ENCODE assay signal across 12 cellular contexts in genomic region chrX:136063340-136064079, GRCh38.
A peak's percentile ranks its signal among the peaks of the same experiment; 100 is the strongest.
DNase-seq lines count a peak whose midpoint lies in the region; ATAC-seq, FAIRE-seq and TF ChIP-seq lines count a peak whose summit lies in the region.
"Had no signal": no experiment of that assay in that cellular context is flagged by ENCODE, and none has a peak within 500 bp of the region (broad histone marks: within the 10 kb centered on the region; RNA-seq: fewer than 3 reads in every experiment).

No MANE protein-coding gene starts in this region.

- ATAC-seq in lower lobe of right lung (peak; percentile 43 to 61), upper lobe of left lung (ENCODE audit: low FRiP score in 2 of 2) (peak; percentile 30 to 74), GM18502 (IDR thresholded peaks at IDR 0.05; ENCODE audit: poor library complexity, unreplicated experiment) (no peak)
- ATAC-seq: left lobe of liver had no signal

- H3K4me3 ChIP-seq in bronchial epithelial cell (ENCODE audit: low read depth, low read length) (no peak overlapping the region), lower lobe of right lung (no peak overlapping the region), upper lobe of left lung (no peak overlapping the region)

- H3K27me3 ChIP-seq in bronchial epithelial cell (ENCODE audit: control insufficient read depth, insufficient read depth, low read length) (no peaks in the 10 kb centered on the region), lower lobe of right lung (ENCODE audit: low read depth) (no peaks in the 10 kb centered on the region), upper lobe of left lung (no peaks in the 10 kb centered on the region)

- TF ChIP-seq CTCF in bronchial epithelial cell (IDR thresholded peaks at IDR 0.05; ENCODE audit: insufficient read depth, low read length, severe bottlenecking): no peak
- no peak for TF ChIP-seq CTCF in lower lobe of right lung (IDR thresholded peaks at IDR 0.05)
- TF ChIP-seq CTCF in upper lobe of left lung (IDR thresholded peaks at IDR 0.05): no peak

- no peak for FAIRE-seq in bronchial epithelial cell (lab: Jason Lieb, UNC)

- no peaks in the 10 kb centered on the region for H3K4me1 ChIP-seq in lower lobe of right lung
- H3K4me1 ChIP-seq in upper lobe of left lung: no peaks in the 10 kb centered on the region

- no peaks in the 10 kb centered on the region for H3K36me3 ChIP-seq in bronchial epithelial cell (ENCODE audit: control insufficient read depth, insufficient read depth, low read length)
- no peaks in the 10 kb centered on the region for H3K36me3 ChIP-seq in lower lobe of right lung
- no peaks in the 10 kb centered on the region for H3K36me3 ChIP-seq in upper lobe of left lung

- H3K27ac ChIP-seq in lower lobe of right lung (peak overlapping the region; percentile 31), upper lobe of left lung (peak overlapping the region in 2 of 4 donors; percentile 30)

- no peak for TF ChIP-seq POLR2A in upper lobe of left lung (IDR thresholded peaks at IDR 0.05)

- WGBS in upper lobe of left lung, 2 donors: 46 to 65% methylated on average over 7 of the region's 7 CpGs

- intact Hi-C loops in lower lobe of right lung (cut with DNase I): no loop called here

- H3K9me3 ChIP-seq in lower lobe of right lung: no peaks in the 10 kb centered on the region
- H3K9me3 ChIP-seq in upper lobe of left lung: peaks cover 0 to 4% (median 0%) of the 10 kb centered on the region in 4 donors

- TF ChIP-seq EP300 in upper lobe of left lung (IDR thresholded peaks at IDR 0.05): no peak

- DNase-seq in SIG-M5 treated with dmso at 0.1 percent for 504 hours (lab: John Stamatoyannopoulos, UW; ENCODE audit: unreplicated experiment) (peak; percentile 7), SIG-M5 (lab: John Stamatoyannopoulos, UW) (no peak), bronchial epithelial cell (ENCODE audit: low read depth) (peak; percentile 54), lower lobe of right lung (peak; percentile 49), upper lobe of left lung (peak in 1 of 2 donors; percentile 26), NCI-H1092 treated with DMSO at 0.1 percent for 48 hours (lab: John Stamatoyannopoulos, UW) (no peak), DMS79 (lab: John Stamatoyannopoulos, UW) (no peak)
- DNase-seq: activated naive CD8-positive, alpha-beta T cell treated with anti-CD3 and anti-CD28 coated beads, Interleukin-2, amount 10 ng/mL, durations not matched to agents 7 days and 5 days; NCI-H1694; SHP77 treated with DMSO at 0.1 percent for 48 hours had no signal

Comparison
In these comparisons a context has a peak if more than half of its experiments do, and no peak if none do; other contexts are left out.
1. DNase-seq: peak in SIG-M5 treated with dmso at 0.1 percent for 504 hours (single experiment), bronchial epithelial cell (single experiment) and lower lobe of right lung (single experiment); none in SIG-M5 (single experiment), NCI-H1092 treated with DMSO at 0.1 percent for 48 hours (single experiment) and DMS79 (single experiment).